In the genomic region with DNA sequence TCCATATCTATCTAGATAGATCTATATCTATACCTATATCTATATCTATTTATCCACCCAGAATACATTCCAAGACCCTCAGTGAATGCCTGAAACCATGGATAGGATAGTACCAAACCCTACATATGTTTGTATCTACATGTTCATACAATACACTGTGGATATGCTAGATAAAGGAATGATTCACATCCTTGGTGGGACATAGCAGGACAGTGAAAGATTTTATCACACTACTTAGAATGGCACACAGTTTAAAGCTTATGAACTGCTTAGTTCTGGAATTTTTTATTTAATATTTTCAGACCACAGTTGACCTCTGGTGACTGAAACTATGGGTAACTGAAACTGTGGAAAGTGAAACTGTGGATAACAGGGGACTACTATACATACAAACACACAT, we compare ENCODE assay signal across 17 cellular contexts.
DNase-seq lines count a peak whose midpoint lies in the region; ATAC-seq, FAIRE-seq and TF ChIP-seq lines count a peak whose summit lies in the region.
"Had no signal": no experiment of that assay in that cellular context is flagged by ENCODE, and none has a peak within 500 bp of the region (broad histone marks: within the 10 kb centered on the region; RNA-seq: fewer than 3 reads in every experiment).

No MANE protein-coding gene starts in this region.

- no peak overlapping the region for H3K4me2 ChIP-seq in SK-N-SH
- no peak overlapping the region for H3K4me2 ChIP-seq in endothelial cell of umbilical vein (ENCODE audit: insufficient read depth, low read length)
- H3K4me2 ChIP-seq in Karpas-422 (ENCODE audit: low read depth, low read length, poor library complexity, severe bottlenecking), result no peak overlapping the region
- H3K4me2 ChIP-seq: BLaER1 had no signal

- H3K27me3 ChIP-seq in SK-N-SH (ENCODE audit: insufficient read depth) (no peaks in the 10 kb centered on the region), endothelial cell of umbilical vein (ENCODE audit: control insufficient read depth in 2 of 2, insufficient read depth in 2 of 2, low read length in 2 of 2) (no peaks in the 10 kb centered on the region), Karpas-422 (ENCODE audit: low read length) (no peaks in the 10 kb centered on the region), spleen (replicated peaks in 1 of 7) (no peaks in the 10 kb centered on the region)
- H3K27me3 ChIP-seq: BLaER1 had no signal

- H3K27ac ChIP-seq in SK-N-SH (ENCODE audit: low read depth in 2 of 2, low read length in 1 of 2) (no peak overlapping the region), endothelial cell of umbilical vein (ENCODE audit: insufficient read depth, low read depth, low read length) (no peak overlapping the region), Karpas-422 (ENCODE audit: low read length) (no peak overlapping the region), spleen (no peak overlapping the region)
- H3K27ac ChIP-seq: 22Rv1, BLaER1 had no signal

- no peaks in the 10 kb centered on the region for H3K9me3 Mint-ChIP-seq in nephron
- H3K9me3 Mint-ChIP-seq: IgD-negative memory B cell had no signal

- no peaks in the 10 kb centered on the region for H3K9me3 ChIP-seq in SK-N-SH
- H3K9me3 ChIP-seq in endothelial cell of umbilical vein (replicated peaks; ENCODE audit: control insufficient read depth, insufficient read depth, low read length), result no peaks in the 10 kb centered on the region
- no peaks in the 10 kb centered on the region for H3K9me3 ChIP-seq in Karpas-422 (ENCODE audit: low read length)
- no peaks in the 10 kb centered on the region for H3K9me3 ChIP-seq in spleen
- H3K9me3 ChIP-seq: BLaER1, HAP-1 had no signal

- no peak for DNase-seq in SK-N-SH
- no peak for DNase-seq in endothelial cell of umbilical vein (ENCODE audit: low read depth, low spot score)
- DNase-seq in Karpas-422, result no peak
- no peak for DNase-seq in spleen
- DNase-seq in NCI-H2081 (lab: John Stamatoyannopoulos, UW), result no peak
- DNase-seq: AML-193; CD8-positive, alpha-beta memory T cell; GOT3 had no signal

- intact Hi-C loops in endothelial cell of umbilical vein (cut with micrococcal nuclease), result no loop called here
- intact Hi-C loops in spleen (cut with DNase I; ENCODE audit: low total_unique reads), result no loop called here

- H3K79me2 ChIP-seq in SK-N-SH (ENCODE audit: insufficient read depth) (no peaks in the 10 kb centered on the region), endothelial cell of umbilical vein (ENCODE audit: control insufficient read depth, insufficient read depth, low read length) (no peaks in the 10 kb centered on the region), Karpas-422 (ENCODE audit: low read length) (no peaks in the 10 kb centered on the region)

- H3K9me1 ChIP-seq in endothelial cell of umbilical vein (replicated peaks; ENCODE audit: control insufficient read depth, extremely low read depth, insufficient read depth, low read length), result no peaks in the 10 kb centered on the region

- H3K4me1 ChIP-seq in SK-N-SH (ENCODE audit: control insufficient read depth in 1 of 2, insufficient read depth in 2 of 2, low read depth in 1 of 2, low read length in 1 of 2) (peaks cover 0 to 13% of the 10 kb centered on the region in 2 experiments; a peak in 1 of 4 replicates), endothelial cell of umbilical vein (ENCODE audit: control insufficient read depth, extremely low read depth, insufficient read depth, low read length) (no peaks in the 10 kb centered on the region), Karpas-422 (ENCODE audit: low read length) (no peaks in the 10 kb centered on the region), spleen (no peaks in the 10 kb centered on the region)
- H3K4me1 ChIP-seq: BLaER1, HAP-1 had no signal

- dilution Hi-C loops in endothelial cell of umbilical vein (cut with MboI; ENCODE audit: extremely low pct_ligation_motif_present, low sequenced_read_pairs), result no loop called here

- peaks cover under 1% of the 10 kb centered on the region for H3F3A ChIP-seq in SK-N-SH (replicated peaks; ENCODE audit: insufficient read depth)

- peak overlapping the region in 2 of 3 experiments; percentile 62 to 72 for H3K27ac Mint-ChIP-seq in nephron
- H3K27ac Mint-ChIP-seq: CD8-positive, alpha-beta memory T cell; IgD-negative memory B cell had no signal

- H3K4me3 ChIP-seq in SK-N-SH (ENCODE audit: low read depth in 2 of 2, low read length in 1 of 2), result no peak overlapping the region
- no peak overlapping the region for H3K4me3 ChIP-seq in endothelial cell of umbilical vein (replicated peaks in 1 of 3; ENCODE audit: insufficient read depth in 1 of 3, low read depth in 1 of 3, low read length in 3 of 3)
- H3K4me3 ChIP-seq in Karpas-422 (ENCODE audit: low read length), result no peak overlapping the region
- H3K4me3 ChIP-seq in spleen, result no peak overlapping the region
- H3K4me3 ChIP-seq: BLaER1, HAP-1 had no signal

- no peak for TF ChIP-seq CTCF in SK-N-SH (IDR thresholded peaks at IDR 0.05)
- TF ChIP-seq CTCF in endothelial cell of umbilical vein (IDR thresholded peaks at IDR 0.05; ENCODE audit: extremely low read depth in 1 of 2, insufficient read depth in 1 of 2, low read depth in 1 of 2, low read length in 2 of 2), result no peak
- TF ChIP-seq CTCF in nephron (IDR thresholded peaks at IDR 0.05; ENCODE audit: unreplicated experiment in 3 of 3), result no peak
- TF ChIP-seq CTCF in spleen (IDR thresholded peaks at IDR 0.05 in 8 of 11, conservative IDR thresholded peaks at IDR 0.05 in 3 of 11), result no peak

- TF ChIP-seq EP300 in SK-N-SH (IDR thresholded peaks at IDR 0.05; ENCODE audit: borderline replicate concordance in 1 of 2, low read depth in 1 of 2, low read length in 1 of 2), result no peak

- no peaks in the 10 kb centered on the region for H3K36me3 Mint-ChIP-seq in nephron (ENCODE audit: low read depth)
- H3K36me3 Mint-ChIP-seq: CD8-positive, alpha-beta memory T cell; IgD-negative memory B cell had no signal

- TF ChIP-seq POLR2A in endothelial cell of umbilical vein (IDR thresholded peaks at IDR 0.05; ENCODE audit: low read depth, low read length) (no peak), spleen (IDR thresholded peaks at IDR 0.05) (no peak)

- H2AFZ ChIP-seq in SK-N-SH (ENCODE audit: low read depth) (peak overlapping the region; percentile 17; the same call in 1 of the 2 replicates), endothelial cell of umbilical vein (ENCODE audit: low read depth, low read length) (no peak overlapping the region), Karpas-422 (ENCODE audit: low read length) (no peak overlapping the region)

- H3K36me3 ChIP-seq in SK-N-SH (replicated peaks in 1 of 2; ENCODE audit: control insufficient read depth in 1 of 2, insufficient read depth in 2 of 2, low read length in 1 of 2) (no peaks in the 10 kb centered on the region), endothelial cell of umbilical vein (ENCODE audit: control insufficient read depth in 2 of 2, extremely low read depth in 1 of 2, insufficient read depth in 2 of 2, low read length in 2 of 2) (no peaks in the 10 kb centered on the region), Karpas-422 (ENCODE audit: insufficient read depth, low read length) (no peaks in the 10 kb centered on the region), spleen (no peaks in the 10 kb centered on the region)
- H3K36me3 ChIP-seq: BLaER1, HAP-1 had no signal

- no peak overlapping the region for H3K4me3 Mint-ChIP-seq in nephron
- H3K4me3 Mint-ChIP-seq: CD8-positive, alpha-beta memory T cell; IgD-negative memory B cell had no signal

- POLR2A ChIA-PET in SK-N-SH (lab: Yijun Ruan, JAX) (no interaction called here), endothelial cell of umbilical vein (lab: Charles Lee) (no interaction called here)

- TF ChIP-seq RAD21 in SK-N-SH (IDR thresholded peaks at IDR 0.05; ENCODE audit: low read length), result no peak

- no peaks in the 10 kb centered on the region for H3K9me2 ChIP-seq in SK-N-SH
- no peaks in the 10 kb centered on the region for H3K9me2 ChIP-seq in Karpas-422 (replicated peaks; ENCODE audit: insufficient read depth, low read length)

- no peaks in the 10 kb centered on the region for H3K4me1 Mint-ChIP-seq in nephron
- H3K4me1 Mint-ChIP-seq: CD8-positive, alpha-beta memory T cell; IgD-negative memory B cell had no signal

- CTCF ChIA-PET in SK-N-SH (lab: Yijun Ruan, JAX), result no interaction called here
- CTCF ChIA-PET in endothelial cell of umbilical vein (lab: Charles Lee), result interaction anchor here (1.4 kb wide), 1 partner anchor 24 kb away, joined by 3 read pairs; no protein-coding TSS in a partner anchor

- H4K20me1 ChIP-seq in SK-N-SH (ENCODE audit: insufficient read depth), result no peaks in the 10 kb centered on the region
- no peaks in the 10 kb centered on the region for H4K20me1 ChIP-seq in endothelial cell of umbilical vein (replicated peaks; ENCODE audit: control insufficient read depth, extremely low read depth, insufficient read depth, low read length)
- H4K20me1 ChIP-seq in Karpas-422 (ENCODE audit: insufficient read depth, low read depth, low read length), result no peaks in the 10 kb centered on the region
- H4K20me1 ChIP-seq: BLaER1 had no signal

- ATAC-seq in SK-N-SH treated with all-trans-retinoic acid at 6 μM for 48 hours (no peak), HG02759 (IDR thresholded peaks at IDR 0.05; ENCODE audit: unreplicated experiment) (peak; percentile 3)

- no TSS peak for BruUV-seq in endothelial cell of umbilical vein (replicated peaks; lab: Mats Ljungman, UMichigan)

- H3K9ac ChIP-seq in SK-N-SH, result no peak overlapping the region
- no peak overlapping the region for H3K9ac ChIP-seq in endothelial cell of umbilical vein (replicated peaks; ENCODE audit: extremely low read depth, insufficient read depth, low read length)
- H3K9ac ChIP-seq in Karpas-422 (ENCODE audit: low read length), result no peak overlapping the region
- H3K9ac ChIP-seq: BLaER1 had no signal

- FAIRE-seq in endothelial cell of umbilical vein (lab: Jason Lieb, UNC), result no peak
- FAIRE-seq: G401.6, GM12891 had no signal

- H3K27me3 Mint-ChIP-seq in nephron (ENCODE audit: low read depth), result no peaks in the 10 kb centered on the region
- H3K27me3 Mint-ChIP-seq: CD8-positive, alpha-beta memory T cell; IgD-negative memory B cell had no signal

TF ChIP-seq in SK-N-SH, 30 proteins besides CTCF, POLR2A, EP300 and RAD21:
- no peak for TF ChIP-seq MEF2A (IDR thresholded peaks at IDR 0.05; ENCODE audit: borderline replicate concordance, low read depth)

TF ChIP-seq in endothelial cell of umbilical vein, 7 proteins besides CTCF, POLR2A, EP300 and RAD21:
- no peak for TF ChIP-seq MYC (IDR thresholded peaks at IDR 0.05; ENCODE audit: low read depth, low read length)
- peak; percentile 24 for TF ChIP-seq GATA2 (IDR thresholded peaks at IDR 0.05; ENCODE audit: insufficient read depth, insufficient read length, low read depth, low read length)
